In the genomic region with DNA sequence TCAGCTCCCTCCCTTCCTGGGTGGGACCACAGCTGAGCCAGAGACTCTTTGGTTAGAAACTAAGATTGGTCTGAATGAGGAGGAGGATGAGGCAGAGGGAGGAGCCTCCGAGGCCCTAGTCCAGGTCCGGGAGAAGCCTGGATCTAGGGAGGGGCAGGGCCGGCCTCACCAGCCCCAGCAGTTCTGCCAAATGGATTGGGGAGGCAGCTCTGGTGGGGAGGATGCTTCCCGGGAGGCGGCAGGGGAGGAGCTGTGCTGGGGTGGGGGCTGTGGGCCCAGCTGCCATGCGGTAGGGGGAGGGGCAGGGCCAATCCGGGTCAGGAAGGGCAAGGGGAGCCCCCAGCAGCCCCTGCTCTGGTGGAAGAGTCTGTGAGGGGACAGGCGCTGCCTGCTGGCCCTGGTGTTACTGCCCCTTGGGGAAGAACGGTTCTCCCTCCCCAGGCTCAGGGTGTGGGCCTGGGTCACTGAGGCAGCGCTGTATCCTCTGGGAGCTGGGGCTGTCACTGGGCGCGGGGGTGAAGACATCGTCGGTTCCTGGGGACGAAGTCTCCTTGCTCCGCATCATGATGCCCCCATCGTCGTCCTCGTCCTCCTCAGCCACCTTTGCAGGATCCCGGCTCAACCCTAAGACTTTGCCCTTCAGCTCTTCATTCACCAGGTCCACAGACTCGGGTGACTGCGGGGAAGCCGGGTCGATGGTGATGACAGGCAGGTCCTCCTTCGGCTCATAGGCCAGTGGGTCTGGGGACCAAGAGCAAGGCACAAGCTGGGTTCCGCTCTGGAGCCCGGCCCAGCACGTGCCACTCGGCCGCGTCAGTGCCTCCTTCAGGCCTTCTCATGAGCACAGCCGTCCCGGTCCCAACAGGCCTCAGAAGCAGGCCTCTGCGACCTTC, we compare ENCODE assay signal across 8 cellular contexts. TPM values are rescaled to one million over a fixed set of nuclear protein-coding genes. Genes with fewer than 3 reads are reported as not detected.
DNase-seq lines count a peak whose midpoint lies in the region; ATAC-seq and TF ChIP-seq lines count a peak whose summit lies in the region.

No MANE protein-coding gene starts in this region.

- no peaks in the 10 kb centered on the region for H3K27me3 Mint-ChIP-seq in mesothelial cell of epicardium (ENCODE audit: low read depth)

- DNase-seq in Right ventricle myocardium inferior (ENCODE audit: missing footprints) = peak; percentile 81
- no peak for DNase-seq in cardiac septum (ENCODE audit: low spot score)
- DNase-seq in caudate nucleus (lab: John Stamatoyannopoulos, UW) = peak in 1 of 61 donors; percentile 40
- DNase-seq in mesothelial cell of epicardium (ENCODE audit: low spot score in 2 of 2, unreplicated experiment in 2 of 2) = no peak
- peak; percentile 80 to 85 for DNase-seq in aorta
- DNase-seq in head of caudate nucleus = no peak

- H3K27me3 ChIP-seq in aorta (ENCODE audit: control insufficient read depth in 1 of 2, insufficient read depth in 2 of 2, low read length in 1 of 2) = no peaks in the 10 kb centered on the region

- H3K9me3 Mint-ChIP-seq in mesothelial cell of epicardium = no peaks in the 10 kb centered on the region

- no peak overlapping the region for H3K4me3 Mint-ChIP-seq in mesothelial cell of epicardium

- no peaks in the 10 kb centered on the region for H3K9me3 ChIP-seq in aorta (ENCODE audit: control insufficient read depth, low read length)

- H3K27ac Mint-ChIP-seq in mesothelial cell of epicardium = peak overlapping the region; percentile 77

- WGBS in aorta, 2 donors = 70 to 73% methylated on average over 34 of the region's 34 CpGs

- H3K4me1 Mint-ChIP-seq in mesothelial cell of epicardium = peaks cover 20% of the 10 kb centered on the region

- H3K4me1 ChIP-seq in aorta (ENCODE audit: control insufficient read depth in 1 of 2, insufficient read depth in 2 of 2, low read length in 2 of 2) = no peaks in the 10 kb centered on the region

- ATAC-seq in Right ventricle myocardium inferior = peak; percentile 60
- peak; percentile 60 for ATAC-seq in aorta (ENCODE audit: low FRiP score)
- no peak for ATAC-seq in GM19463 (IDR thresholded peaks at IDR 0.05; ENCODE audit: unreplicated experiment)
- ATAC-seq in HG02981 (IDR thresholded peaks at IDR 0.05; ENCODE audit: unreplicated experiment) = no peak

- H3K4me3 ChIP-seq in aorta (ENCODE audit: low read length in 2 of 2) = no peak overlapping the region

- H3K36me3 Mint-ChIP-seq in mesothelial cell of epicardium = no peaks in the 10 kb centered on the region

- no peak for TF ChIP-seq CTCF in mesothelial cell of epicardium (IDR thresholded peaks at IDR 0.05; ENCODE audit: unreplicated experiment)

- intact Hi-C loops in Right ventricle myocardium inferior (cut with DNase I) (loop anchor here (10.0 kb wide), 1 partner anchor 135 kb away; a partner anchor contains a TSS), cardiac septum (cut with DNase I) (loop anchor here (5.0 to 10.0 kb wide), 2 partner anchors 135 to 297 kb away; a partner anchor contains a TSS), aorta (cut with DNase I) (loop anchor here (2.0 to 10.0 kb wide), 6 partner anchors 55 to 295 kb away; a partner anchor contains a TSS), head of caudate nucleus (cut with DNase I) (loop anchor here (2.0 kb wide), 1 partner anchor 55 kb away; no protein-coding TSS in a partner anchor)

- H3K36me3 ChIP-seq in aorta (ENCODE audit: control insufficient read depth in 1 of 2, insufficient read depth in 2 of 2, low read length in 1 of 2) = no peaks in the 10 kb centered on the region

- H3K27ac ChIP-seq in caudate nucleus (ENCODE audit: low read depth, low read length) (peak overlapping the region; percentile 54), aorta (ENCODE audit: low read depth in 1 of 2, low read length in 2 of 2) (peak overlapping the region in 1 of 2 donors; percentile 12)

RNA-seq across cellular contexts. Expression of a gene that starts 54.8 kb away (rescaled TPM):
- 20.2 TPM for total RNA-seq in Right ventricle myocardium inferior
- total RNA-seq in cardiac septum = 26.1 TPM
- total RNA-seq in mesothelial cell of epicardium = 32.5 to 34.6 TPM (median 33.9 TPM) in 3 replicates
- total RNA-seq in aorta = 10 to 100 TPM; 17.6 to 24.9 TPM
- polyA plus RNA-seq in aorta = 10 to 100 TPM in 1 of 2 donors, 1 to 10 TPM in 1; 4.5 to 10.1 TPM

Comparison
In these comparisons a context has a peak if more than half of its experiments do, and no peak if none do; other contexts are left out.
1. DNase-seq: peak in Right ventricle myocardium inferior (single experiment) and aorta (2 of 2); none in cardiac septum (single experiment), mesothelial cell of epicardium (0 of 2) and head of caudate nucleus (0 of 42).
2. ATAC-seq: peak in Right ventricle myocardium inferior (single experiment) and aorta (single experiment); none in GM19463 (single experiment) and HG02981 (single experiment).